Comparison of ENCODE assay signal across 36 cellular contexts in the genomic region with DNA sequence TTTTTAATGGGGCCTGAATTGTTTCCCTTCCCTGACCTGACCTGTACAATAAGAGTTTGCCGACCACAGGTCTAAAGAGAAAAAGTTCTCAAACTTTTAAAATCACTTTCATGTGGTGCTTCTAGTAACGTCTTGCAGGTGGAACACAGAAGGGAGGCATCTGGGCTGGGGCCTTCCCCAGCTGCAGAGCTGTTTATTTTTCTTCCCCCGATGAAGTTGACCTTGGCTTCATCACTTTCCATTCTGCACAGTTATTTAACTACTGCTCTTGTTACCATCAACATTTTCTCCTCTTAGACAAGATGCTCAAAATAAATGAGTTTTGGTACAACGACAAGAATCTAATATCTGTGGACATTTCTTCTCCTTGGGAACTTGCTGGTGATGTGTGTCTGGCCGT.
"Had no signal": no experiment of that assay in that cellular context is flagged by ENCODE, and none has a peak within 500 bp of the region (broad histone marks: within the 10 kb centered on the region; RNA-seq: fewer than 3 reads in every experiment).

No MANE protein-coding gene starts in this region.

- H3K36me3 ChIP-seq: adrenal gland, ascending aorta, brain microvascular endothelial cell, breast epithelium, cardiac muscle cell had no signal

- H3K36me3 Mint-ChIP-seq: activated naive CD4-positive, alpha-beta T cell treated with anti-CD3 and anti-CD28 coated beads, Interleukin-2, amount 10 ng/mL, durations not matched to agents 7 days and 5 days; activated naive CD4-positive, alpha-beta T cell treated with anti-CD3 and anti-CD28 coated beads, Interleukin-2, amount 50 U/mL, for 24 hours; activated naive CD4-positive, alpha-beta T cell treated with anti-CD3 and anti-CD28 coated beads, Interleukin-2, amount 50 U/mL, for 72 hours; activated naive CD8-positive, alpha-beta T cell; activated naive CD8-positive, alpha-beta T cell treated with anti-CD3 and anti-CD28 coated beads for 36 hours; activated naive CD8-positive, alpha-beta T cell treated with anti-CD3 and anti-CD28 coated beads, Interleukin-2, amount 10 ng/mL, durations not matched to agents 7 days and 5 days; brain had no signal

- H3K4me3 Mint-ChIP-seq: activated naive CD4-positive, alpha-beta T cell treated with anti-CD3 and anti-CD28 coated beads for 36 hours; activated naive CD4-positive, alpha-beta T cell treated with anti-CD3 and anti-CD28 coated beads, Interleukin-2, amount 10 ng/mL, durations not matched to agents 7 days and 5 days; activated naive CD4-positive, alpha-beta T cell treated with anti-CD3 and anti-CD28 coated beads, Interleukin-2, amount 50 U/mL, for 24 hours; activated naive CD8-positive, alpha-beta T cell; activated naive CD8-positive, alpha-beta T cell treated with anti-CD3 and anti-CD28 coated beads for 36 hours; activated naive CD8-positive, alpha-beta T cell treated with anti-CD3 and anti-CD28 coated beads, Interleukin-2, amount 10 ng/mL, durations not matched to agents 7 days and 5 days; activated naive CD8-positive, alpha-beta T cell treated with anti-CD3 and anti-CD28 coated beads, Interleukin-2, amount 50 U/mL, for 24 hours; activated T-cell treated with anti-CD3 and anti-CD28 coated beads, Interleukin-2, amount 50 U/mL, for 24 hours; activated T-cell treated with anti-CD3 and anti-CD28 coated beads, Interleukin-2, amount 50 U/mL, for 4 hours; activated T-cell treated with anti-CD3 and anti-CD28 coated beads, Interleukin-2, amount 50 U/mL, for 72 hours; activated T-helper 1 cell treated with anti-CD3 and anti-CD28 coated beads, Interleukin-12 subunit alpha, Interleukin-12 subunit beta, Interleukin-2, Interleukin-4 antibody, amounts not matched to agents 30 ng/mL and 10 ng/mL and 1 ng/mL, durations not matched to agents 14 hours and 24 hours and 36 hours; activated T-helper 17 cell treated with anti-CD3 and anti-CD28 coated beads, Interleukin-2, amount 50 U/mL, for 72 hours; brain; central memory CD8-positive, alpha-beta T cell had no signal

- H3K9me3 Mint-ChIP-seq: activated naive CD4-positive, alpha-beta T cell treated with anti-CD3 and anti-CD28 coated beads for 36 hours; activated naive CD4-positive, alpha-beta T cell treated with anti-CD3 and anti-CD28 coated beads, Interleukin-2, amount 10 ng/mL, durations not matched to agents 7 days and 5 days; activated naive CD4-positive, alpha-beta T cell treated with anti-CD3 and anti-CD28 coated beads, Interleukin-2, amount 50 U/mL, for 24 hours; activated naive CD4-positive, alpha-beta T cell treated with anti-CD3 and anti-CD28 coated beads, Interleukin-2, amount 50 U/mL, for 72 hours; activated naive CD8-positive, alpha-beta T cell treated with anti-CD3 and anti-CD28 coated beads for 36 hours; activated naive CD8-positive, alpha-beta T cell treated with anti-CD3 and anti-CD28 coated beads, Interleukin-2, amount 10 ng/mL, durations not matched to agents 7 days and 5 days; activated naive CD8-positive, alpha-beta T cell treated with anti-CD3 and anti-CD28 coated beads, Interleukin-2, amount 50 U/mL, for 24 hours; activated T-cell treated with anti-CD3 and anti-CD28 coated beads, Interleukin-2, amount 50 U/mL, for 24 hours; activated T-cell treated with anti-CD3 and anti-CD28 coated beads, Interleukin-2, amount 50 U/mL, for 4 hours; activated T-cell treated with anti-CD3 and anti-CD28 coated beads, Interleukin-2, amount 50 U/mL, for 72 hours; activated T-helper 1 cell treated with anti-CD3 and anti-CD28 coated beads, Interleukin-12 subunit alpha, Interleukin-12 subunit beta, Interleukin-2, Interleukin-4 antibody, amounts not matched to agents 30 ng/mL and 10 ng/mL and 1 ng/mL, durations not matched to agents 14 hours and 24 hours and 36 hours; activated T-helper 17 cell treated with anti-CD3 and anti-CD28 coated beads, Interleukin-2, amount 50 U/mL, for 72 hours; activated T-helper 2 cell treated with anti-CD3 and anti-CD28 coated beads, Interferon-gamma antibody, Interleukin-2, Interleukin-4, amounts not matched to agents 10 μg/mL and 5 μg/mL and 100 μg/mL, durations not matched to agents 14 hours and 24 hours and 36 hours; central memory CD8-positive, alpha-beta T cell had no signal

- H3K9me3 ChIP-seq: adrenal gland, ascending aorta, body of pancreas, breast epithelium had no signal

- H3K27ac Mint-ChIP-seq: activated naive CD4-positive, alpha-beta T cell treated with anti-CD3 and anti-CD28 coated beads for 36 hours; activated naive CD4-positive, alpha-beta T cell treated with anti-CD3 and anti-CD28 coated beads, Interleukin-2, amount 10 ng/mL, durations not matched to agents 7 days and 5 days; activated naive CD4-positive, alpha-beta T cell treated with anti-CD3 and anti-CD28 coated beads, Interleukin-2, amount 50 U/mL, for 24 hours; activated naive CD4-positive, alpha-beta T cell treated with anti-CD3 and anti-CD28 coated beads, Interleukin-2, amount 50 U/mL, for 72 hours; activated naive CD8-positive, alpha-beta T cell; activated naive CD8-positive, alpha-beta T cell treated with anti-CD3 and anti-CD28 coated beads for 36 hours; activated naive CD8-positive, alpha-beta T cell treated with anti-CD3 and anti-CD28 coated beads, Interleukin-2, amount 10 ng/mL, durations not matched to agents 7 days and 5 days; activated naive CD8-positive, alpha-beta T cell treated with anti-CD3 and anti-CD28 coated beads, Interleukin-2, amount 50 U/mL, for 24 hours; activated T-cell treated with anti-CD3 and anti-CD28 coated beads, Interleukin-2, amount 50 U/mL, for 24 hours; activated T-cell treated with anti-CD3 and anti-CD28 coated beads, Interleukin-2, amount 50 U/mL, for 72 hours; activated T-helper 1 cell treated with anti-CD3 and anti-CD28 coated beads, Interleukin-12 subunit alpha, Interleukin-12 subunit beta, Interleukin-2, Interleukin-4 antibody, amounts not matched to agents 30 ng/mL and 10 ng/mL and 1 ng/mL, durations not matched to agents 14 hours and 24 hours and 36 hours; activated T-helper 17 cell treated with anti-CD3 and anti-CD28 coated beads, Interleukin-2, amount 50 U/mL, for 72 hours; activated T-helper 2 cell treated with anti-CD3 and anti-CD28 coated beads, Interferon-gamma antibody, Interleukin-2, Interleukin-4, amounts not matched to agents 10 μg/mL and 5 μg/mL and 100 μg/mL, durations not matched to agents 14 hours and 24 hours and 36 hours; brain had no signal

- H3K27me3 Mint-ChIP-seq: activated naive CD4-positive, alpha-beta T cell treated with anti-CD3 and anti-CD28 coated beads, Interleukin-2, amount 50 U/mL, for 24 hours had no signal

- H3K4me1 Mint-ChIP-seq: activated naive CD4-positive, alpha-beta T cell treated with anti-CD3 and anti-CD28 coated beads, Interleukin-2, amount 10 ng/mL, durations not matched to agents 7 days and 5 days; activated naive CD4-positive, alpha-beta T cell treated with anti-CD3 and anti-CD28 coated beads, Interleukin-2, amount 50 U/mL, for 24 hours; activated naive CD8-positive, alpha-beta T cell treated with anti-CD3 and anti-CD28 coated beads for 36 hours; activated naive CD8-positive, alpha-beta T cell treated with anti-CD3 and anti-CD28 coated beads, Interleukin-2, amount 10 ng/mL, durations not matched to agents 7 days and 5 days; activated naive CD8-positive, alpha-beta T cell treated with anti-CD3 and anti-CD28 coated beads, Interleukin-2, amount 50 U/mL, for 24 hours; activated T-helper 17 cell treated with anti-CD3 and anti-CD28 coated beads, Interleukin-2, amount 50 U/mL, for 72 hours; brain; central memory CD8-positive, alpha-beta T cell had no signal

- ATAC-seq: activated naive CD4-positive, alpha-beta T cell treated with anti-CD3 and anti-CD28 coated beads, Interleukin-2, amount 50 U/mL, for 72 hours; activated naive CD8-positive, alpha-beta T cell treated with anti-CD3 and anti-CD28 coated beads, Interleukin-2, amount 50 U/mL, for 24 hours; activated T-cell treated with anti-CD3 and anti-CD28 coated beads, Interleukin-2, amount 50 U/mL, for 4 hours; activated T-cell treated with anti-CD3 and anti-CD28 coated beads, Interleukin-2, amount 50 U/mL, for 72 hours; activated T-helper 17 cell treated with anti-CD3 and anti-CD28 coated beads, Interleukin-2, amount 50 U/mL, for 72 hours; body of pancreas had no signal

- H3K4me1 ChIP-seq: adrenal gland, ascending aorta, body of pancreas, breast epithelium had no signal

- H3K27me3 ChIP-seq: adrenal gland, ascending aorta, body of pancreas, brain microvascular endothelial cell, breast epithelium, cardiac muscle cell had no signal

- DNase-seq: activated effector memory CD4-positive, alpha-beta T cell treated with anti-CD3 and anti-CD28 coated beads, Interleukin-2, amount 50 U/mL, for 16 hours; activated effector memory CD4-positive, alpha-beta T cell treated with Interleukin-2 at 50 U/mL for 16 hours; activated gamma-delta T cell; activated gamma-delta T cell treated with Interleukin-2 at 50 U/mL for 16 hours; activated naive CD4-positive, alpha-beta T cell; activated naive CD4-positive, alpha-beta T cell treated with anti-CD3 and anti-CD28 coated beads for 36 hours; activated naive CD4-positive, alpha-beta T cell treated with anti-CD3 and anti-CD28 coated beads, Interleukin-2, amount 10 ng/mL, durations not matched to agents 7 days and 5 days; activated naive CD4-positive, alpha-beta T cell treated with anti-CD3 and anti-CD28 coated beads, Interleukin-2, amount 50 U/mL, for 16 hours; activated naive CD4-positive, alpha-beta T cell treated with Interleukin-2 at 50 U/mL for 16 hours; activated naive CD8-positive, alpha-beta T cell treated with anti-CD3 and anti-CD28 coated beads for 36 hours; activated naive CD8-positive, alpha-beta T cell treated with anti-CD3 and anti-CD28 coated beads, Interleukin-2, amount 10 ng/mL, durations not matched to agents 7 days and 5 days; activated naive CD8-positive, alpha-beta T cell treated with anti-CD3 and anti-CD28 coated beads, Interleukin-2, amount 50 U/mL, for 24 hours; activated T-cell treated with anti-CD3 and anti-CD28 coated beads, Interleukin-2, amount 50 U/mL, for 1 hour; activated T-cell treated with anti-CD3 and anti-CD28 coated beads, Interleukin-2, amount 50 U/mL, for 24 hours; activated T-cell treated with anti-CD3 and anti-CD28 coated beads, Interleukin-2, amount 50 U/mL, for 4 hours; activated T-cell treated with anti-CD3 and anti-CD28 coated beads, Interleukin-2, amount 50 U/mL, for 48 hours; activated T-cell treated with anti-CD3 and anti-CD28 coated beads, Interleukin-2, amount 50 U/mL, for 72 hours; adrenal gland; amniotic stem cell; aorta; body of pancreas; brain microvascular endothelial cell; central memory CD4-positive, alpha-beta T cell; cerebellar nuclear complex had no signal

- FAIRE-seq: astrocyte had no signal

- H3K4me3 ChIP-seq: adrenal gland, ascending aorta, body of pancreas, breast epithelium, cardiac muscle cell had no signal

- H3K27ac ChIP-seq: adrenal gland, ascending aorta, body of pancreas, brain microvascular endothelial cell, breast epithelium, cardiac muscle cell had no signal
